ENCODE assay signal across 25 cellular contexts in genomic region chr1:156042828-156043227, GRCh38. TPM values are rescaled to one million over a fixed set of nuclear protein-coding genes. Genes with fewer than 3 reads are reported as not detected.
DNase-seq lines count a peak whose midpoint lies in the region; ATAC-seq and TF ChIP-seq lines count a peak whose summit lies in the region.
"Had no signal": no experiment of that assay in that cellular context is flagged by ENCODE, and none has a peak within 500 bp of the region (broad histone marks: within the 10 kb centered on the region; RNA-seq: fewer than 3 reads in every experiment).

No MANE protein-coding gene starts in this region.

- H3K4me1 Mint-ChIP-seq in CD8-positive, alpha-beta memory T cell, result peaks cover 7 to 13% (median 12%) of the 10 kb centered on the region in 3 donors
- H3K4me1 Mint-ChIP-seq in endothelial cell (ENCODE audit: unreplicated experiment), result peaks cover 5% of the 10 kb centered on the region
- H3K4me1 Mint-ChIP-seq: CD14-positive monocyte had no signal

- H3K9me3 ChIP-seq in CD8-positive, alpha-beta memory T cell (ENCODE audit: low read length), result no peaks in the 10 kb centered on the region
- H3K9me3 ChIP-seq: BE2C, BLaER1, Caco-2 had no signal

- TF ChIP-seq EP300 in Ishikawa (IDR thresholded peaks at IDR 0.05; ENCODE audit: borderline replicate concordance), result no peak

- CTCF ChIA-PET in CD8-positive, alpha-beta memory T cell (lab: Charles Lee), result no interaction called here

- POLR2A ChIA-PET in CD8-positive, alpha-beta memory T cell (lab: Charles Lee), result interaction anchor here (0.5 kb wide), 1 partner anchor 112 kb away, joined by 3 read pairs; no protein-coding TSS in a partner anchor

- TF ChIP-seq RAD21 in Ishikawa (IDR thresholded peaks at IDR 0.05; ENCODE audit: low read depth), result no peak

- no peaks in the 10 kb centered on the region for H3K27me3 Mint-ChIP-seq in CD8-positive, alpha-beta memory T cell
- peaks cover 4% of the 10 kb centered on the region for H3K27me3 Mint-ChIP-seq in endothelial cell (ENCODE audit: unreplicated experiment)
- H3K27me3 Mint-ChIP-seq: CD4-positive, alpha-beta memory T cell; CD4-positive, CD25-positive, alpha-beta regulatory T cell had no signal

- no peaks in the 10 kb centered on the region for H3K9me3 Mint-ChIP-seq in CD8-positive, alpha-beta memory T cell
- no peaks in the 10 kb centered on the region for H3K9me3 Mint-ChIP-seq in endothelial cell (ENCODE audit: unreplicated experiment)
- H3K9me3 Mint-ChIP-seq: CD14-positive monocyte; CD4-positive, alpha-beta memory T cell; CD4-positive, CD25-positive, alpha-beta regulatory T cell had no signal

- no peak overlapping the region for H3K4me3 Mint-ChIP-seq in CD8-positive, alpha-beta memory T cell
- H3K4me3 Mint-ChIP-seq in endothelial cell (ENCODE audit: unreplicated experiment), result peak overlapping the region; percentile 38
- H3K4me3 Mint-ChIP-seq: CD14-positive monocyte; CD4-positive, alpha-beta memory T cell; CD4-positive, CD25-positive, alpha-beta regulatory T cell had no signal

- no peak overlapping the region for H3K4me3 ChIP-seq in CD8-positive, alpha-beta memory T cell (ENCODE audit: low read length)
- H3K4me3 ChIP-seq: BLaER1, GM12878 had no signal

- peak overlapping the region in 5 of 8 donors; percentile 8 to 79 (median 61) for H3K27ac Mint-ChIP-seq in CD8-positive, alpha-beta memory T cell
- no peak overlapping the region for H3K27ac Mint-ChIP-seq in endothelial cell (ENCODE audit: unreplicated experiment)
- H3K27ac Mint-ChIP-seq: CD14-positive monocyte had no signal

- no peak overlapping the region for H3K27ac ChIP-seq in CD8-positive, alpha-beta memory T cell (ENCODE audit: low read depth, low read length)
- H3K27ac ChIP-seq: BLaER1 had no signal

- H3K36me3 ChIP-seq in CD8-positive, alpha-beta memory T cell (ENCODE audit: insufficient read depth, low read length), result peaks cover 19% of the 10 kb centered on the region

- peaks cover 5% of the 10 kb centered on the region for H3K4me1 ChIP-seq in CD8-positive, alpha-beta memory T cell (ENCODE audit: insufficient read depth, low read length)
- H3K4me1 ChIP-seq: BLaER1 had no signal

- no peak for ATAC-seq in sciatic nerve
- ATAC-seq: GM12878 had no signal

- no peaks in the 10 kb centered on the region for H3K27me3 ChIP-seq in CD8-positive, alpha-beta memory T cell (ENCODE audit: insufficient read depth, low read length, poor library complexity, severe bottlenecking)
- H3K27me3 ChIP-seq: BE2C, BLaER1 had no signal

- intact Hi-C loops in sciatic nerve (cut with DNase I), result no loop called here

- TF ChIP-seq CTCF in endothelial cell (IDR thresholded peaks at IDR 0.05; ENCODE audit: unreplicated experiment), result no peak

- no peak for DNase-seq in CD8-positive, alpha-beta memory T cell
- DNase-seq in endothelial cell (ENCODE audit: low spot score), result no peak
- DNase-seq in sciatic nerve (ENCODE audit: low spot score), result no peak
- DNase-seq in NCI-H524 treated with DMSO at 0.1 percent for 48 hours (lab: John Stamatoyannopoulos, UW), result no peak
- no peak for DNase-seq in DMS153 treated with DMSO at 0.1 percent for 48 hours (lab: John Stamatoyannopoulos, UW; ENCODE audit: unreplicated experiment)
- DNase-seq: 8988T; ACHN; BE2C; C1 segment of cervical spinal cord; Caco-2; Calu3; CD4-positive, alpha-beta memory T cell; CD4-positive, CD25-positive, alpha-beta regulatory T cell; DMS53; DMS79; DND-41; EL; GDM1 had no signal

- H3K36me3 Mint-ChIP-seq in CD8-positive, alpha-beta memory T cell, result peaks cover 8 to 54% (median 15%) of the 10 kb centered on the region in 3 donors
- peaks cover 36% of the 10 kb centered on the region for H3K36me3 Mint-ChIP-seq in endothelial cell (ENCODE audit: low read depth, unreplicated experiment)

TF ChIP-seq in Ishikawa, 13 proteins besides CTCF, POLR2A, EP300 and RAD21:
- no peak for TF ChIP-seq TAF1 (IDR thresholded peaks at IDR 0.05; ENCODE audit: low read depth)
- peak; percentile 62 for TF ChIP-seq NFIC (IDR thresholded peaks at IDR 0.05)

RNA-seq across cellular contexts. Expression of gene UBQLN4, which starts 10.8 kb away (rescaled TPM):
- 10 to 100 TPM; 59.4 to 61.9 TPM for total RNA-seq in CD8-positive, alpha-beta memory T cell
- polyA plus RNA-seq in CD8-positive, alpha-beta memory T cell, result 15.6 TPM
- total RNA-seq in endothelial cell (ENCODE audit: unreplicated experiment) (47.6 TPM), sciatic nerve (37.6 TPM)

RNA-seq across cellular contexts. Expression of gene LAMTOR2, which starts 11.8 kb away (rescaled TPM):
- 10 to 100 TPM; 61.9 to 67.4 TPM for total RNA-seq in CD8-positive, alpha-beta memory T cell
- polyA plus RNA-seq in CD8-positive, alpha-beta memory T cell, result 134 TPM
- 82.4 TPM for total RNA-seq in endothelial cell (ENCODE audit: unreplicated experiment)
- total RNA-seq in sciatic nerve, result 35.8 TPM

RNA-seq across cellular contexts. Expression of gene RAB25, which starts 18.1 kb away (rescaled TPM):
- total RNA-seq in CD8-positive, alpha-beta memory T cell, result not detected
- polyA plus RNA-seq in CD8-positive, alpha-beta memory T cell, result 0.76 TPM
- total RNA-seq in endothelial cell (ENCODE audit: unreplicated experiment), result 1.6 TPM
- total RNA-seq in sciatic nerve, result not detected
- total RNA-seq: Daoy, G401 had no signal
- polyA plus RNA-seq: AG04450, CD14-positive monocyte had no signal

RNA-seq across cellular contexts. Expression of gene SSR2, which starts 22.1 kb away (rescaled TPM):
- total RNA-seq in CD8-positive, alpha-beta memory T cell, result 100 to 1,000 TPM; 187 to 190 TPM
- polyA plus RNA-seq in CD8-positive, alpha-beta memory T cell, result 380 TPM
- total RNA-seq in endothelial cell (ENCODE audit: unreplicated experiment), result 340 TPM
- total RNA-seq in sciatic nerve, result 126 TPM

RNA-seq across cellular contexts. Expression of gene MEX3A, which starts 39.4 kb away (rescaled TPM):
- 1 to 10 TPM in 1 of 2 experiments, under 1 TPM in 1; 0.24 to 1.0 TPM for total RNA-seq in CD8-positive, alpha-beta memory T cell
- polyA plus RNA-seq in CD8-positive, alpha-beta memory T cell, result not detected
- total RNA-seq in endothelial cell (ENCODE audit: unreplicated experiment), result 63.9 TPM
- total RNA-seq in sciatic nerve, result 1.2 TPM
- total RNA-seq: CD4-positive, alpha-beta memory T cell; CD4-positive, CD25-positive, alpha-beta regulatory T cell had no signal
- polyA plus RNA-seq: CD14-positive monocyte; CD4-positive, alpha-beta memory T cell; CD4-positive, CD25-positive, alpha-beta regulatory T cell had no signal
